Comparison of ENCODE assay signal across 15 cellular contexts in genomic region chr5:102815560-102816324, GRCh38.
DNase-seq lines count a peak whose midpoint lies in the region; ATAC-seq and TF ChIP-seq lines count a peak whose summit lies in the region.
"Had no signal": no experiment of that assay in that cellular context is flagged by ENCODE, and none has a peak within 500 bp of the region (broad histone marks: within the 10 kb centered on the region; RNA-seq: fewer than 3 reads in every experiment).

No MANE protein-coding gene starts in this region.

- H3K27ac ChIP-seq in VCaP, result peak overlapping the region; percentile 25; the same call in 1 of the 2 replicates
- H3K27ac ChIP-seq: A549, thyroid gland had no signal

- peaks cover 15% of the 10 kb centered on the region for H3K4me1 Mint-ChIP-seq in type B pancreatic cell (ENCODE audit: unreplicated experiment)
- peaks cover 12 to 18% (median 13%) of the 10 kb centered on the region in 3 donors for H3K4me1 Mint-ChIP-seq in T-cell

- POLR2A ChIA-PET in T-cell (lab: Charles Lee), result no interaction called here

- H3K9me3 Mint-ChIP-seq in type B pancreatic cell (no peaks in the 10 kb centered on the region), T-cell (no peaks in the 10 kb centered on the region)
- H3K9me3 Mint-ChIP-seq: activated T-cell treated with anti-CD3 and anti-CD28 coated beads, Interleukin-2, amount 50 U/mL, for 24 hours; dendritic cell treated with granulocyte-macrophage colony-stimulating factor and Interleukin-4, amounts not matched to agents 40 ng/mL and 50 ng/mL, for 4 days had no signal

- CTCF ChIA-PET in T-cell (lab: Charles Lee), result no interaction called here

- H3K27me3 Mint-ChIP-seq in type B pancreatic cell, result no peaks in the 10 kb centered on the region
- H3K27me3 Mint-ChIP-seq in T-cell, result no peaks in the 10 kb centered on the region
- H3K27me3 Mint-ChIP-seq: activated CD4-positive, alpha-beta T cell treated with anti-CD3 and anti-CD28 coated beads for 36 hours; activated T-cell treated with anti-CD3 and anti-CD28 coated beads, Interleukin-2, amount 50 U/mL, for 24 hours; dendritic cell treated with granulocyte-macrophage colony-stimulating factor and Interleukin-4, amounts not matched to agents 40 ng/mL and 50 ng/mL, for 4 days had no signal

- H3K36me3 Mint-ChIP-seq in type B pancreatic cell (no peaks in the 10 kb centered on the region), T-cell (peaks cover 2% of the 10 kb centered on the region)

- no peak for ATAC-seq in T-cell (replicated peaks in 1 of 4)
- no peak for ATAC-seq in HG03095 (IDR thresholded peaks at IDR 0.05; ENCODE audit: unreplicated experiment)
- ATAC-seq: A549; activated CD4-positive, alpha-beta T cell treated with anti-CD3 and anti-CD28 coated beads for 36 hours had no signal

- DNase-seq in NCI-H2171 treated with DMSO at 0.1 percent for 48 hours (lab: John Stamatoyannopoulos, UW) (peak; percentile 43), NCI-H2171 (lab: John Stamatoyannopoulos, UW) (no peak), MV-4-11 (lab: John Stamatoyannopoulos, UW) (peak; percentile 65), lung microvascular endothelial cell (ENCODE audit: low read depth in 2 of 2) (peak; percentile 70 to 76), type B pancreatic cell (ENCODE audit: extremely low spot score, unreplicated experiment) (no peak), T-cell (no peak)
- DNase-seq: activated CD4-positive, alpha-beta T cell treated with anti-CD3 and anti-CD28 coated beads for 36 hours; activated T-cell treated with anti-CD3 and anti-CD28 coated beads, Interleukin-2, amount 50 U/mL, for 24 hours; amygdala; NCI-H1417 treated with DMSO at 0.1 percent for 48 hours; thyroid gland had no signal

- H3K4me3 Mint-ChIP-seq in type B pancreatic cell (no peak overlapping the region), T-cell (no peak overlapping the region)
- H3K4me3 Mint-ChIP-seq: activated CD4-positive, alpha-beta T cell treated with anti-CD3 and anti-CD28 coated beads for 36 hours; activated T-cell treated with anti-CD3 and anti-CD28 coated beads, Interleukin-2, amount 50 U/mL, for 24 hours; dendritic cell treated with granulocyte-macrophage colony-stimulating factor and Interleukin-4, amounts not matched to agents 40 ng/mL and 50 ng/mL, for 4 days had no signal

- TF ChIP-seq CTCF in VCaP (conservative IDR thresholded peaks at IDR 0.05) (no peak), type B pancreatic cell (conservative IDR thresholded peaks at IDR 0.05) (no peak)

- H3K27ac Mint-ChIP-seq in type B pancreatic cell (no peak overlapping the region), T-cell (no peak overlapping the region)
- H3K27ac Mint-ChIP-seq: activated T-cell treated with anti-CD3 and anti-CD28 coated beads, Interleukin-2, amount 50 U/mL, for 24 hours; dendritic cell treated with granulocyte-macrophage colony-stimulating factor and Interleukin-4, amounts not matched to agents 40 ng/mL and 50 ng/mL, for 4 days had no signal

Comparison
In these comparisons a context has a peak if more than half of its experiments do, and no peak if none do; other contexts are left out.
1. DNase-seq: peak in NCI-H2171 treated with DMSO at 0.1 percent for 48 hours (single experiment), MV-4-11 (single experiment) and lung microvascular endothelial cell (2 of 2); none in NCI-H2171 (single experiment), type B pancreatic cell (single experiment) and T-cell (0 of 34).